1 cellular context compared by ENCODE assay signal in the genomic region with DNA sequence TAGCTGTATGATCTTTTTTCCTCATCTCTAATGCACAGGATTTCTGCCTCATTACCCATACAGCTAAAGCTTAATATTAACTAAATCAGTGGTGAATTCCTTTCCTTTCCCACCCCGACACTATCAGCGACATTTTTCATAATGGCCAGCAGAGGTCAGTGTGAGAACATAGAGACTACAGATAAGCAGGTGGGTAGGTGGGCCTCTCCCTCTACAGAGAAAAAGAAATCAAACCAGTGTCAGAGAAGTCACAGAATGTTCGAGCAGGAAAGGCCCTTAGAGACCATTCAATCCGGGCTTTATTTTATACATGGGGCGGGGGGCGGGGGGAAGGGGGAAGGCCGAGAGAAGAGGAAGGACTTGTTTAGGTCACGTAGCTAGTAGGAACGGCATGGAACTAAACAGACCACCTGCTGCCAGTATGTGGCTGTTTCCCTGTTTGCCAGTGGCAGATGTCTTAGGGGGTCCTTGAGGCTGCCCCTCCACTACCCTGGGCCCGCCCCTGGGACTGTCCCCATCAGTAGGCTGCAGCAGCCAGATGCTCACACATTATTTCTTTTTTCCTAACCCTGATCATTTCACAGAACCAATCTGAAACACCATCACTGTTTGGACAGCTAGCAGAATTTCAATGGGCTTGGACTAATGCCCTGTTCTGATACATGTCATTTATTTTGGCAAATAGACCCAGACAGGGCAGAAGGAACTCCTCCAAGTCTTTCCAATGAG.
TF ChIP-seq lines count a peak whose summit lies in the region.

No MANE protein-coding gene starts in this region.

TF ChIP-seq in HCT116, 20 proteins besides CTCF, POLR2A, EP300 and RAD21 (continued from another document):
- TF ChIP-seq REST (IDR thresholded peaks at IDR 0.05; ENCODE audit: low read depth) (no peak), EGR1 (IDR thresholded peaks at IDR 0.05; ENCODE audit: low read depth) (no peak), POLR2AphosphoS5 (IDR thresholded peaks at IDR 0.05; ENCODE audit: low read depth, low read length) (no peak), ZBTB33 (IDR thresholded peaks at IDR 0.05; ENCODE audit: extremely low read depth, insufficient replicate concordance, low read length) (no peak), YY1 (IDR thresholded peaks at IDR 0.05; ENCODE audit: extremely low read depth, insufficient replicate concordance, low read depth, low read length) (no peak), EZH2phosphoT487 (IDR thresholded peaks at IDR 0.05; ENCODE audit: borderline replicate concordance) (no peak), ZFX (IDR thresholded peaks at IDR 0.05) (no peak)
TF ChIP-seq in HCT116: peak in this region for 0.
